In genomic region chr12:117629454-117629853, GRCh38 we compare ENCODE assay signal across 24 cellular contexts.
"Had no signal": no experiment of that assay in that cellular context is flagged by ENCODE, and none has a peak within 500 bp of the region (broad histone marks: within the 10 kb centered on the region; RNA-seq: fewer than 3 reads in every experiment).

No MANE protein-coding gene starts in this region.

- H3K36me3 Mint-ChIP-seq: memory B cell; naive thymus-derived CD4-positive, alpha-beta T cell had no signal

- H3K27me3 Mint-ChIP-seq: dendritic cell treated with granulocyte-macrophage colony-stimulating factor and Interleukin-4, amounts not matched to agents 40 ng/mL and 50 ng/mL, for 4 days had no signal

- DNase-seq: colonic mucosa; cortex of kidney; dorsolateral prefrontal cortex; effector CD4-positive, alpha-beta T cell; effector memory CD4-positive, alpha-beta T cell; erythroblast; esophagus squamous epithelium; foreskin fibroblast; foreskin melanocyte; gastrocnemius medialis; glutamatergic neuron; head of caudate nucleus; heart right ventricle; hippocampal formation; left cardiac atrium; left lung; left ventricle myocardium superior; lower lobe of right lung; mammary epithelial cell; midbrain; naive thymus-derived CD4-positive, alpha-beta T cell had no signal

- H3K27ac Mint-ChIP-seq: dendritic cell treated with granulocyte-macrophage colony-stimulating factor and Interleukin-4, amounts not matched to agents 40 ng/mL and 50 ng/mL, for 4 days; memory B cell; naive thymus-derived CD4-positive, alpha-beta T cell had no signal

- H3K4me1 Mint-ChIP-seq: memory B cell; naive thymus-derived CD4-positive, alpha-beta T cell had no signal

- H3K9me3 Mint-ChIP-seq: dendritic cell treated with granulocyte-macrophage colony-stimulating factor and Interleukin-4, amounts not matched to agents 40 ng/mL and 50 ng/mL, for 4 days had no signal

- ATAC-seq: esophagus mucosa; gastrocnemius medialis; heart right ventricle; left cardiac atrium; left lung; left ventricle myocardium superior; lower lobe of right lung; naive thymus-derived CD4-positive, alpha-beta T cell had no signal

- H3K4me3 Mint-ChIP-seq: dendritic cell treated with granulocyte-macrophage colony-stimulating factor and Interleukin-4, amounts not matched to agents 40 ng/mL and 50 ng/mL, for 4 days; memory B cell; naive thymus-derived CD4-positive, alpha-beta T cell had no signal
